Comparison of ENCODE assay signal across 1 cellular context in genomic region chr18:64026350-64026749, GRCh38.
TF ChIP-seq lines count a peak whose summit lies in the region.

No MANE protein-coding gene starts in this region.

TF ChIP-seq in H1, 55 proteins besides CTCF, POLR2A, EP300 and RAD21:
- TF ChIP-seq CEBPB (IDR thresholded peaks at IDR 0.05; ENCODE audit: low read depth, low read length) (no peak), CBX5 (IDR thresholded peaks at IDR 0.05; ENCODE audit: low read depth, low read length) (no peak), SUZ12 (IDR thresholded peaks at IDR 0.05; ENCODE audit: low read length) (no peak), ASH2L (IDR thresholded peaks at IDR 0.05; ENCODE audit: low read length) (no peak), GTF2F1 (IDR thresholded peaks at IDR 0.05; ENCODE audit: borderline replicate concordance, low read depth, low read length) (no peak), ATF2 (IDR thresholded peaks at IDR 0.05; ENCODE audit: low read length) (no peak)
